ENCODE assay signal across 8 cellular contexts in genomic region chr5:181159286-181160143, GRCh38. TPM values are rescaled to one million over a fixed set of nuclear protein-coding genes. Genes with fewer than 3 reads are reported as not detected.
A peak's percentile ranks its signal among the peaks of the same experiment; 100 is the strongest.
DNase-seq lines count a peak whose midpoint lies in the region; ATAC-seq and TF ChIP-seq lines count a peak whose summit lies in the region.

No MANE protein-coding gene starts in this region.

- H3K4me3 ChIP-seq in BE2C (ENCODE audit: low read depth, low read length) (no peak overlapping the region), lower lobe of right lung (no peak overlapping the region)

- no peak overlapping the region for H3K27ac ChIP-seq in lower lobe of right lung

- intact Hi-C loops in lower lobe of right lung (cut with DNase I), result no loop called here

- peaks cover 10% of the 10 kb centered on the region for H3K4me1 ChIP-seq in BE2C
- H3K4me1 ChIP-seq in lower lobe of right lung, result peaks cover 6% of the 10 kb centered on the region

- H3K36me3 ChIP-seq in BE2C (no peaks in the 10 kb centered on the region), lower lobe of right lung (no peaks in the 10 kb centered on the region)

- DNase-seq in BE2C (peak; percentile 91), NCI-H748 (lab: John Stamatoyannopoulos, UW; ENCODE audit: unreplicated experiment) (peak; percentile 83), dedifferentiated amniotic fluid mesenchymal stem cell (ENCODE audit: extremely low spot score) (peak; percentile 82), lower lobe of right lung (peak; percentile 85)
- DNase-seq in activated CD4-positive, alpha-beta T cell treated with anti-CD3 and anti-CD28 coated beads, Interleukin-2, amount 50 U/mL, for 1 hour, result peak; percentile 95
- DNase-seq in stimulated activated CD8-positive, alpha-beta memory T cell treated with anti-CD3 and anti-CD28 coated beads, Interleukin-15, amount 100 ng/mL, for 1 hour (ENCODE audit: low read depth), result peak; percentile 96

- H3K9me3 ChIP-seq in BE2C, result peaks cover 3% of the 10 kb centered on the region; the same call in 1 of the 2 replicates
- no peaks in the 10 kb centered on the region for H3K9me3 ChIP-seq in lower lobe of right lung

- H3K27me3 ChIP-seq in BE2C (peaks cover 5% of the 10 kb centered on the region), lower lobe of right lung (ENCODE audit: low read depth) (peaks cover 2% of the 10 kb centered on the region)

- peak; percentile 92 for TF ChIP-seq CTCF in BE2C (IDR thresholded peaks at IDR 0.05; ENCODE audit: low read depth, low read length)
- peak; percentile 88 for TF ChIP-seq CTCF in lower lobe of right lung (IDR thresholded peaks at IDR 0.05)

- ATAC-seq in GM19328 (IDR thresholded peaks at IDR 0.05; ENCODE audit: unreplicated experiment), result peak; percentile 81
- peak; percentile 62 for ATAC-seq in HG03442 (IDR thresholded peaks at IDR 0.05; ENCODE audit: unreplicated experiment)
- ATAC-seq in lower lobe of right lung, result peak; percentile 92 to 94

RNA-seq across cellular contexts. Expression of gene OR2V2, which starts 12.1 kb away (rescaled TPM):
- not detected for polyA plus RNA-seq in BE2C (2012; ENCODE audit: insufficient read depth, insufficient read length, low read depth)
- total RNA-seq in lower lobe of right lung, result not detected

RNA-seq across cellular contexts. Expression of gene OR2V1, which starts 28.5 kb away (rescaled TPM):
- polyA plus RNA-seq in BE2C (2012; ENCODE audit: insufficient read depth, insufficient read length, low read depth), result not detected
- not detected for total RNA-seq in lower lobe of right lung

RNA-seq across cellular contexts. Expression of gene TRIM7, which starts 45.5 kb away (rescaled TPM):
- 3.2 TPM for polyA plus RNA-seq in BE2C (2012; ENCODE audit: insufficient read depth, insufficient read length, low read depth)
- total RNA-seq in lower lobe of right lung, result 4.3 TPM
